ENCODE assay signal across 7 cellular contexts in genomic region chr3:122443762-122444490, GRCh38. TPM values are rescaled to one million over a fixed set of nuclear protein-coding genes. Genes with fewer than 3 reads are reported as not detected.
A peak's percentile ranks its signal among the peaks of the same experiment; 100 is the strongest.
DNase-seq lines count a peak whose midpoint lies in the region; FAIRE-seq and TF ChIP-seq lines count a peak whose summit lies in the region.
"Not testable (repeated sequence)": the region's sequence is repeated elsewhere in the genome, so short reads cannot be mapped to it uniquely, and the experiment has no call there.

No MANE protein-coding gene starts in this region.

- POLR2A ChIA-PET in PC-9 (lab: Charles Lee; ENCODE audit: unreplicated experiment), result not testable (repeated sequence)

- not testable (repeated sequence) for H3K27me3 Mint-ChIP-seq in mesothelial cell of epicardium (ENCODE audit: low read depth)

- peak overlapping the region; percentile 54 for H3K9ac ChIP-seq in HUES64 (ENCODE audit: low read depth, low read length)
- not testable (repeated sequence) for H3K9ac ChIP-seq in mammary epithelial cell (ENCODE audit: insufficient read depth, low read length)

- in situ Hi-C loops in mammary epithelial cell (cut with MboI; ENCODE audit: low sequenced_read_pairs in 2 of 2), result not testable (repeated sequence)

- TF ChIP-seq POLR2A in GM12891 (IDR thresholded peaks at IDR 0.05; ENCODE audit: low read depth, low read length), result not testable (repeated sequence)

- peaks cover 43% of the 10 kb centered on the region for H3K9me3 Mint-ChIP-seq in mesothelial cell of epicardium

- not testable (repeated sequence) for H3K27me3 ChIP-seq in HUES64 (ENCODE audit: insufficient read depth, low read length); PC-9 (ENCODE audit: insufficient read depth, low read depth); mammary epithelial cell (ENCODE audit: insufficient read depth, low read length)

- dilution Hi-C loops in mammary epithelial cell (cut with HindIII; ENCODE audit: low sequenced_read_pairs), result not testable (repeated sequence)

- peaks cover 31% of the 10 kb centered on the region; the same call in 1 of the 2 replicates for H3F3A ChIP-seq in PC-9 (ENCODE audit: insufficient read depth, low read depth)

- peak overlapping the region; percentile 60 for H3K27ac Mint-ChIP-seq in mesothelial cell of epicardium

- not testable (repeated sequence) for H2AFZ ChIP-seq in PC-9; mammary epithelial cell (ENCODE audit: low read depth, low read length)

- peaks cover 86% of the 10 kb centered on the region for H3K36me3 Mint-ChIP-seq in mesothelial cell of epicardium

- WGBS in HUES64, result 89% methylated on average over 11 of the region's 11 CpGs
- 70% methylated on average over 11 of the region's 11 CpGs for WGBS in mammary epithelial cell (ENCODE audit: low coverage, missing lambda C conversion rate)

- not testable (repeated sequence) for DNase-seq in GM12891 (ENCODE audit: insufficient read length, low spot score); mesothelial cell of epicardium (ENCODE audit: low spot score in 2 of 2, unreplicated experiment in 2 of 2)
- DNase-seq in PC-9, result peak; percentile 81 to 93
- peak; percentile 78 for DNase-seq in mammary epithelial cell
- DNase-seq in epithelial cell of prostate (ENCODE audit: low read depth, low spot score), result peak; percentile 6
- DNase-seq in islet precursor cell, result peak; percentile 98

- H3K4me3 ChIP-seq in HUES64 (ENCODE audit: low read length); mammary epithelial cell (replicated peaks in 1 of 3; ENCODE audit: insufficient read depth in 1 of 3, low read depth in 2 of 3, low read length in 3 of 3): not testable (repeated sequence)
- H3K4me3 ChIP-seq in PC-9, result peak overlapping the region; percentile 33; the same call in 1 of the 2 replicates

- H3K9me2 ChIP-seq in PC-9 (ENCODE audit: insufficient read depth), result not testable (repeated sequence)

- peak overlapping the region; percentile 58 for H3K4me2 ChIP-seq in PC-9
- H3K4me2 ChIP-seq in mammary epithelial cell (ENCODE audit: insufficient read depth, low read depth, low read length), result not testable (repeated sequence)

- H3K4me1 Mint-ChIP-seq in mesothelial cell of epicardium, result not testable (repeated sequence)

- intact Hi-C loops in PC-9 (cut with micrococcal nuclease; ENCODE audit: unreplicated experiment); mammary epithelial cell (cut with micrococcal nuclease): not testable (repeated sequence)

- H3K4me1 ChIP-seq in HUES64 (ENCODE audit: insufficient read depth, low read length) (peaks cover 17% of the 10 kb centered on the region), PC-9 (replicated peaks; ENCODE audit: insufficient read depth) (peaks cover 26% of the 10 kb centered on the region)
- not testable (repeated sequence) for H3K4me1 ChIP-seq in mammary epithelial cell (ENCODE audit: insufficient read depth, low read length)

- peak; percentile 41 for FAIRE-seq in GM12891 (lab: Jason Lieb, UNC)

- not testable (repeated sequence) for H3K4me3 Mint-ChIP-seq in mesothelial cell of epicardium

- not testable (repeated sequence) for H3K9me3 ChIP-seq in HUES64 (ENCODE audit: insufficient read depth, low read depth, low read length); mammary epithelial cell (replicated peaks; ENCODE audit: insufficient read depth, low read length)
- peaks cover 16% of the 10 kb centered on the region for H3K9me3 ChIP-seq in PC-9 (ENCODE audit: insufficient read depth, low read depth)

- not testable (repeated sequence) for H4K20me1 ChIP-seq in PC-9 (ENCODE audit: insufficient read depth); mammary epithelial cell (ENCODE audit: insufficient read depth, low read length)

- CTCF ChIA-PET in PC-9 (lab: Charles Lee); mammary epithelial cell (lab: Charles Lee; ENCODE audit: low non-redundant PET): not testable (repeated sequence)

- TF ChIP-seq CTCF in PC-9 (conservative IDR thresholded peaks at IDR 0.05); mammary epithelial cell (conservative IDR thresholded peaks at IDR 0.05 in 1 of 2, IDR thresholded peaks at IDR 0.05 in 1 of 2; ENCODE audit: extremely low read depth in 1 of 2, insufficient read depth in 1 of 2, low read depth in 1 of 2, low read length in 2 of 2); mesothelial cell of epicardium (IDR thresholded peaks at IDR 0.05; ENCODE audit: unreplicated experiment): not testable (repeated sequence)

- H3K79me2 ChIP-seq in PC-9 (ENCODE audit: low read depth) (peaks cover 25% of the 10 kb centered on the region; the same call in 1 of the 2 replicates), mammary epithelial cell (ENCODE audit: insufficient read depth, low read length) (peaks cover 30% of the 10 kb centered on the region)

- peaks cover 58% of the 10 kb centered on the region for H3K36me3 ChIP-seq in HUES64 (ENCODE audit: insufficient read depth, low read length)
- peaks cover 58% of the 10 kb centered on the region for H3K36me3 ChIP-seq in PC-9 (ENCODE audit: low read depth)
- peaks cover 19% of the 10 kb centered on the region for H3K36me3 ChIP-seq in mammary epithelial cell (ENCODE audit: insufficient read depth, low read length)

- not testable (repeated sequence) for BruUV-seq in PC-9 (replicated peaks; lab: Mats Ljungman, UMichigan); mammary epithelial cell (replicated peaks; lab: Mats Ljungman, UMichigan)

- H3K27ac ChIP-seq in HUES64 (ENCODE audit: low read depth, low read length) (peak overlapping the region; percentile 69), PC-9 (peak overlapping the region; percentile 84)
- H3K27ac ChIP-seq in mammary epithelial cell (ENCODE audit: insufficient read depth, low read depth, low read length); epithelial cell of prostate: not testable (repeated sequence)

RNA-seq across cellular contexts. Expression of gene WDR5B, which starts 28.1 kb away (rescaled TPM):
- 1.5 TPM for polyA plus RNA-seq in GM12891 (2012; ENCODE audit: low read depth, missing spikeins)
- polyA plus RNA-seq in HUES64 (2013, experiment 1 of 2), result 2.6 TPM
- polyA plus RNA-seq in HUES64 (2013, experiment 2 of 2), result 3.6 TPM
- total RNA-seq in PC-9 (2021) (4.5 and 5.8 TPM in 2 replicates), mammary epithelial cell (1 to 10 TPM; 3.0 to 4.3 TPM), mesothelial cell of epicardium (5.7 to 6.2 TPM (median 6.1 TPM) in 3 replicates)
- polyA plus RNA-seq in mammary epithelial cell, result 1.4 TPM
- 0.16 TPM for polyA minus RNA-seq in mammary epithelial cell

RNA-seq across cellular contexts. Expression of gene FAM162A, which starts 59.9 kb away (rescaled TPM):
- 152 TPM for polyA plus RNA-seq in GM12891 (2012; ENCODE audit: low read depth, missing spikeins)
- polyA plus RNA-seq in HUES64 (2013, experiment 1 of 2), result 48.3 TPM
- 70.0 TPM for polyA plus RNA-seq in HUES64 (2013, experiment 2 of 2)
- total RNA-seq in PC-9 (2021) (36.8 and 41.0 TPM in 2 replicates), mammary epithelial cell (10 to 100 TPM; 14.2 to 55.3 TPM), mesothelial cell of epicardium (50.8 to 52.8 TPM (median 51.2 TPM) in 3 replicates)
- 76.5 TPM for polyA plus RNA-seq in mammary epithelial cell
- polyA minus RNA-seq in mammary epithelial cell, result 12.4 TPM
